15 cellular contexts compared by ENCODE assay signal in genomic region chr11:47244664-47245350, GRCh38. TPM values are rescaled to one million over a fixed set of nuclear protein-coding genes. Genes with fewer than 3 reads are reported as not detected.
DNase-seq lines count a peak whose midpoint lies in the region; ATAC-seq, FAIRE-seq and TF ChIP-seq lines count a peak whose summit lies in the region.
"Had no signal": no experiment of that assay in that cellular context is flagged by ENCODE, and none has a peak within 500 bp of the region (broad histone marks: within the 10 kb centered on the region; RNA-seq: fewer than 3 reads in every experiment).

No MANE protein-coding gene starts in this region.

- CTCF ChIA-PET in A549 (lab: Yijun Ruan, JAX), result interaction anchor here (1.0 to 10.3 kb wide), 6 partner anchors 11 to 110 kb away, joined by 3 to 141 read pairs (median 16); partner anchors contain the start of genes ARFGAP2 and NR1H3
- CTCF ChIA-PET in RWPE1 (lab: Yijun Ruan, JAX), result no interaction called here

- no peak for TF ChIP-seq CTCF in A549 (IDR thresholded peaks at IDR 0.05)
- no peak for TF ChIP-seq CTCF in RWPE1 (conservative IDR thresholded peaks at IDR 0.05; ENCODE audit: low read depth)
- TF ChIP-seq CTCF in liver (IDR thresholded peaks at IDR 0.05; ENCODE audit: low read depth, low read length, missing input control), result no peak
- no peak for TF ChIP-seq CTCF in kidney (IDR thresholded peaks at IDR 0.05; ENCODE audit: borderline replicate concordance, extremely low read depth, insufficient read depth)

- no peaks in the 10 kb centered on the region for H3K27me3 ChIP-seq in liver (ENCODE audit: control insufficient read depth in 4 of 4, insufficient read depth in 4 of 4, low read length in 3 of 4)

- TF ChIP-seq RAD21 in A549 (conservative IDR thresholded peaks at IDR 0.05 in 1 of 2, IDR thresholded peaks at IDR 0.05 in 1 of 2), result no peak
- no peak for TF ChIP-seq RAD21 in liver (IDR thresholded peaks at IDR 0.05)

- no peak for ATAC-seq in A549

- TF ChIP-seq POLR2A in A549 (IDR thresholded peaks at IDR 0.05; ENCODE audit: low read length), result no peak

- WGBS in A549 (ENCODE audit: missing lambda C conversion rate), result 88% methylated on average over 20 of the region's 20 CpGs
- 72% methylated on average over 20 of the region's 20 CpGs for WGBS in liver

- peaks cover 41% of the 10 kb centered on the region for H3K4me1 ChIP-seq in A549
- peaks cover 13 to 63% (median 44%) of the 10 kb centered on the region in 4 donors for H3K4me1 ChIP-seq in liver (ENCODE audit: control insufficient read depth in 4 of 4, insufficient read depth in 4 of 4, low read length in 3 of 4)
- H3K4me1 ChIP-seq in kidney (ENCODE audit: control insufficient read depth in 1 of 2, insufficient read depth in 1 of 2, low read depth in 1 of 2, low read length in 2 of 2), result peaks cover 9 to 21% of the 10 kb centered on the region in 2 donors

- no peak for FAIRE-seq in A549 (lab: Jason Lieb, UNC)
- FAIRE-seq in kidney (lab: Jason Lieb, UNC), result no peak
- FAIRE-seq: bronchial epithelial cell had no signal

- TF ChIP-seq EP300 in A549 (IDR thresholded peaks at IDR 0.05), result no peak

- POLR2A ChIA-PET in A549 (lab: Yijun Ruan, JAX), result no interaction called here
- POLR2A ChIA-PET in RWPE1 (lab: Yijun Ruan, JAX; ENCODE audit: low non-redundant PET), result interaction anchor here (0.5 kb wide), 1 partner anchor 63 kb away, joined by 5 read pairs; no protein-coding TSS in a partner anchor

- intact Hi-C loops in kidney (cut with DNase I), result no loop called here

- H3K4me3 ChIP-seq in A549 (no peak overlapping the region), liver (ENCODE audit: low read depth in 1 of 3, low read length in 3 of 3) (no peak overlapping the region), kidney (ENCODE audit: low read length in 2 of 2) (no peak overlapping the region)
- H3K4me3 ChIP-seq: lung had no signal

- no peak for DNase-seq in A549 (ENCODE audit: low read depth in 1 of 2, low spot score in 1 of 2)
- no peak for DNase-seq in RWPE1 (ENCODE audit: low spot score)
- DNase-seq in stimulated activated CD4-positive, alpha-beta T cell treated with anti-CD3 and anti-CD28 coated beads, Interleukin-2, amount 100 ng/mL, for 48 hours, result no peak
- no peak for DNase-seq in kidney
- DNase-seq in DMS 273 (lab: John Stamatoyannopoulos, UW; ENCODE audit: unreplicated experiment), result no peak
- DNase-seq: activated CD4-positive, alpha-beta T cell treated with anti-CD3 and anti-CD28 coated beads for 4 hours; activated naive CD8-positive, alpha-beta T cell treated with anti-CD3 and anti-CD28 coated beads, Interleukin-2, amount 10 ng/mL, durations not matched to agents 7 days and 5 days; Caco-2; GDM1; NCI-H1092; SHP77; stimulated activated CD4-positive, alpha-beta T cell treated with anti-CD3 and anti-CD28 coated beads, Interleukin-4, amount 100 ng/mL, for 24 hours had no signal

- H3K27ac ChIP-seq in A549, result peak overlapping the region in 1 of 2 experiments; percentile 6; a peak in 1 of 6 replicates
- peak overlapping the region; percentile 61 for H3K27ac ChIP-seq in RWPE1
- peak overlapping the region; percentile 70 for H3K27ac ChIP-seq in liver (ENCODE audit: low read depth in 1 of 2, low read length in 2 of 2)
- H3K27ac ChIP-seq in kidney (ENCODE audit: low read depth in 2 of 2, low read length in 2 of 2), result no peak overlapping the region

- H3K36me3 ChIP-seq in liver (ENCODE audit: control insufficient read depth in 4 of 4, insufficient read depth in 3 of 4, low read depth in 1 of 4, low read length in 3 of 4), result peaks cover 10 to 27% (median 25%) of the 10 kb centered on the region in 4 donors
- peaks cover 38 to 44% of the 10 kb centered on the region in 2 donors for H3K36me3 ChIP-seq in kidney (ENCODE audit: control insufficient read depth in 1 of 2, insufficient read depth in 2 of 2, low read length in 2 of 2)

- H3K9me3 ChIP-seq in A549, result no peaks in the 10 kb centered on the region
- no peaks in the 10 kb centered on the region for H3K9me3 ChIP-seq in liver (ENCODE audit: control insufficient read depth in 4 of 4, low read length in 3 of 4)
- no peaks in the 10 kb centered on the region for H3K9me3 ChIP-seq in kidney (ENCODE audit: control insufficient read depth in 1 of 2, low read length in 2 of 2)
- H3K9me3 ChIP-seq: Caco-2 had no signal

- no peak overlapping the region for H3K4me2 ChIP-seq in A549

- H3K9ac ChIP-seq in liver (ENCODE audit: low read depth in 1 of 2, low read length in 2 of 2), result no peak overlapping the region
- no peak overlapping the region for H3K9ac ChIP-seq in kidney (ENCODE audit: low read length in 2 of 2)

TF ChIP-seq in A549, 52 proteins besides CTCF, POLR2A, EP300 and RAD21:
- TF ChIP-seq MAFK (IDR thresholded peaks at IDR 0.05; ENCODE audit: partially characterized antibody) (peak; percentile 69), BHLHE40 (IDR thresholded peaks at IDR 0.05; ENCODE audit: low read depth, low read length) (no peak)

TF ChIP-seq in liver, 16 proteins besides CTCF, POLR2A, EP300 and RAD21 (continues in another document):
- no peak for TF ChIP-seq REST (IDR thresholded peaks at IDR 0.05)

RNA-seq across cellular contexts. Expression of gene ACP2, which starts 3.8 kb away (rescaled TPM):
- polyA plus RNA-seq in A549 (2011; rRNA removed), result 13.6 and 17.7 TPM in 2 replicates
- polyA plus RNA-seq in A549 (2012; cell fraction: cytosol; rRNA removed), result 13.2 and 16.7 TPM in 2 replicates
- 41.3 and 54.2 TPM in 2 replicates for polyA plus RNA-seq in A549 (2012; cell fraction: nucleus; rRNA removed)
- polyA plus RNA-seq in A549 (2017; fragmentation: RNase III; extraction: RNeasy Plus Mini Kit Qiagen cat#74134 plus additional on column Dnase treatment), result 17.5 to 19.8 TPM (median 19.7 TPM) in 3 replicates
- 31.5 and 32.3 TPM in 2 replicates for polyA minus RNA-seq in A549 (2011; rRNA and poly(A)+ RNA removed)
- total RNA-seq in liver, result 10 to 100 TPM; 81.7 to 94.4 TPM
- 10 to 100 TPM; 40.3 to 76.9 TPM for polyA plus RNA-seq in liver
- total RNA-seq in kidney, result 45.1 TPM
- polyA plus RNA-seq in kidney (ENCODE audit: insufficient read depth, low read depth, low replicate concordance), result 72.7 TPM

RNA-seq across cellular contexts. Expression of gene NR1H3, which starts 13.0 kb away (rescaled TPM):
- polyA plus RNA-seq in A549 (2011; rRNA removed) (18.7 and 28.6 TPM in 2 replicates), A549 (2017; fragmentation: RNase III; extraction: RNeasy Plus Mini Kit Qiagen cat#74134 plus additional on column Dnase treatment) (10.6 to 18.4 TPM (median 14.5 TPM) in 3 replicates), liver (10 to 100 TPM; 56.0 to 57.3 TPM), kidney (ENCODE audit: insufficient read depth, low read depth, low replicate concordance) (73.8 TPM)
- 22.5 and 24.9 TPM in 2 replicates for polyA plus RNA-seq in A549 (2012; cell fraction: cytosol; rRNA removed)
- 34.0 and 37.3 TPM in 2 replicates for polyA plus RNA-seq in A549 (2012; cell fraction: nucleus; rRNA removed)
- 36.7 and 43.1 TPM in 2 replicates for polyA minus RNA-seq in A549 (2011; rRNA and poly(A)+ RNA removed)
- total RNA-seq in liver (10 to 100 TPM; 52.8 to 55.2 TPM), kidney (27.9 TPM)

RNA-seq across cellular contexts. Expression of gene MADD, which starts 25.1 kb away (rescaled TPM):
- polyA plus RNA-seq in A549 (2011; rRNA removed) (16.7 and 46.2 TPM in 2 replicates), A549 (2017; fragmentation: RNase III; extraction: RNeasy Plus Mini Kit Qiagen cat#74134 plus additional on column Dnase treatment) (22.4 to 25.2 TPM (median 24.0 TPM) in 3 replicates), liver (10 to 100 TPM in 1 of 2 donors, 1 to 10 TPM in 1; 9.9 to 12.2 TPM), kidney (ENCODE audit: insufficient read depth, low read depth, low replicate concordance) (19.0 TPM)
- polyA plus RNA-seq in A549 (2012; cell fraction: cytosol; rRNA removed), result 17.1 and 17.4 TPM in 2 replicates
- polyA plus RNA-seq in A549 (2012; cell fraction: nucleus; rRNA removed), result 51.1 and 76.1 TPM in 2 replicates
- polyA minus RNA-seq in A549 (2011; rRNA and poly(A)+ RNA removed), result 62.9 and 69.4 TPM in 2 replicates
- total RNA-seq in liver (10 to 100 TPM in 1 of 2 donors, 1 to 10 TPM in 1; 9.9 to 20.5 TPM), kidney (39.2 TPM)

RNA-seq across cellular contexts. Expression of gene DDB2, which starts 30.0 kb away (rescaled TPM):
- polyA plus RNA-seq in A549 (2011; rRNA removed) (96.2 and 103 TPM in 2 replicates), A549 (2017; fragmentation: RNase III; extraction: RNeasy Plus Mini Kit Qiagen cat#74134 plus additional on column Dnase treatment) (95.4 to 106 TPM (median 96.9 TPM) in 3 replicates), liver (10 to 100 TPM in 1 of 2 donors, 1 to 10 TPM in 1; 10.0 to 11.9 TPM), kidney (ENCODE audit: insufficient read depth, low read depth, low replicate concordance) (14.9 TPM)
- 72.0 and 73.6 TPM in 2 replicates for polyA plus RNA-seq in A549 (2012; cell fraction: cytosol; rRNA removed)
- polyA plus RNA-seq in A549 (2012; cell fraction: nucleus; rRNA removed), result 108 and 145 TPM in 2 replicates
- polyA minus RNA-seq in A549 (2011; rRNA and poly(A)+ RNA removed), result 71.0 and 73.0 TPM in 2 replicates
- total RNA-seq in liver (1 to 10 TPM; 6.6 to 7.6 TPM), kidney (29.0 TPM)

RNA-seq across cellular contexts. Expression of gene PACSIN3, which starts 58.6 kb away (rescaled TPM):
- polyA plus RNA-seq in A549 (2011; rRNA removed) (15.8 and 16.5 TPM in 2 replicates), A549 (2017; fragmentation: RNase III; extraction: RNeasy Plus Mini Kit Qiagen cat#74134 plus additional on column Dnase treatment) (32.9 to 35.7 TPM (median 35.3 TPM) in 3 replicates), liver (10 to 100 TPM; 18.7 to 23.3 TPM), kidney (ENCODE audit: insufficient read depth, low read depth, low replicate concordance) (28.5 TPM)
- polyA plus RNA-seq in A549 (2012; cell fraction: cytosol; rRNA removed), result 36.2 and 40.9 TPM in 2 replicates
- polyA plus RNA-seq in A549 (2012; cell fraction: nucleus; rRNA removed), result 35.4 and 35.9 TPM in 2 replicates
- 12.0 and 17.2 TPM in 2 replicates for polyA minus RNA-seq in A549 (2011; rRNA and poly(A)+ RNA removed)
- total RNA-seq in liver (10 to 100 TPM; 12.1 to 20.6 TPM), kidney (15.1 TPM)

Comparison
In these comparisons a context has a peak if more than half of its experiments do, and no peak if none do; other contexts are left out.
1. H3K27ac ChIP-seq: peak in RWPE1 (single experiment) and liver (2 of 2); none in kidney (0 of 2).